Comparison of ENCODE assay signal across 8 cellular contexts in genomic region chr1:54886724-54887664, GRCh38. TPM values are rescaled to one million over a fixed set of nuclear protein-coding genes. Genes with fewer than 3 reads are reported as not detected.
DNase-seq lines count a peak whose midpoint lies in the region; ATAC-seq and TF ChIP-seq lines count a peak whose summit lies in the region.

A gene with protein sequence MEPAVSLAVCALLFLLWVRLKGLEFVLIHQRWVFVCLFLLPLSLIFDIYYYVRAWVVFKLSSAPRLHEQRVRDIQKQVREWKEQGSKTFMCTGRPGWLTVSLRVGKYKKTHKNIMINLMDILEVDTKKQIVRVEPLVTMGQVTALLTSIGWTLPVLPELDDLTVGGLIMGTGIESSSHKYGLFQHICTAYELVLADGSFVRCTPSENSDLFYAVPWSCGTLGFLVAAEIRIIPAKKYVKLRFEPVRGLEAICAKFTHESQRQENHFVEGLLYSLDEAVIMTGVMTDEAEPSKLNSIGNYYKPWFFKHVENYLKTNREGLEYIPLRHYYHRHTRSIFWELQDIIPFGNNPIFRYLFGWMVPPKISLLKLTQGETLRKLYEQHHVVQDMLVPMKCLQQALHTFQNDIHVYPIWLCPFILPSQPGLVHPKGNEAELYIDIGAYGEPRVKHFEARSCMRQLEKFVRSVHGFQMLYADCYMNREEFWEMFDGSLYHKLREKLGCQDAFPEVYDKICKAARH (minus strand): TSS chr1:54887195. CDS start chr1:54887119, 76 bp downstream.

- peak within 1 kb of the TSS; percentile 85 for H3K4me3 ChIP-seq in colonic mucosa

- H3K9ac ChIP-seq in colonic mucosa (ENCODE audit: low read depth in 2 of 2, low read length in 2 of 2): peak within 1 kb of the TSS; percentile 72 to 78

- peaks cover 5% of the 10 kb centered on the region for H3K4me1 ChIP-seq in colonic mucosa

- intact Hi-C loops in colonic mucosa (cut with DNase I): no loop called here
- intact Hi-C loops in left colon (cut with DNase I, micrococcal nuclease): no loop called here

- H3K36me3 ChIP-seq in colonic mucosa: no peaks in the 10 kb centered on the region

- no peak for TF ChIP-seq CTCF in colonic mucosa (IDR thresholded peaks at IDR 0.05)

- DNase-seq in AG08396 (ENCODE audit: low spot score) (peak; percentile 99), NCI-H446 (lab: John Stamatoyannopoulos, UW) (peak; percentile 81 to 96), colonic mucosa (peak; percentile 88), left colon (peak; percentile 85 to 86)
- peak; percentile 64 to 67 for DNase-seq in activated CD4-positive, alpha-beta T cell treated with anti-CD3 and anti-CD28 coated beads for 4 hours
- DNase-seq in stimulated activated CD4-positive, alpha-beta T cell treated with anti-CD3 and anti-CD28 coated beads, Interleukin-2, amount 100 ng/mL, for 24 hours: peak; percentile 74 to 85

- no peaks in the 10 kb centered on the region for H3K9me3 ChIP-seq in colonic mucosa

- H3K27me3 ChIP-seq in colonic mucosa: no peaks in the 10 kb centered on the region

- H3K27ac ChIP-seq in colonic mucosa: peak within 1 kb of the TSS; percentile 81

- ATAC-seq in GM18907 (IDR thresholded peaks at IDR 0.05; ENCODE audit: unreplicated experiment) (peak; percentile 92), HG03139 (IDR thresholded peaks at IDR 0.05; ENCODE audit: unreplicated experiment) (peak; percentile 90), left colon (peak; percentile 91)

RNA-seq across cellular contexts. Expression of the gene that starts here (rescaled TPM):
- total RNA-seq in colonic mucosa (100 to 1,000 TPM; 254 to 310 TPM), left colon (100 to 1,000 TPM; 217 to 298 TPM)

Comparison
In these comparisons a context has a peak if more than half of its experiments do, and no peak if none do; other contexts are left out.
1. Peak in every context shown above with its lines: DNase-seq, ATAC-seq, H3K4me3 ChIP-seq and H3K27ac ChIP-seq.